1 cellular context compared by ENCODE assay signal in genomic region chr20:32203556-32204484, GRCh38.
TF ChIP-seq lines count a peak whose summit lies in the region.

No MANE protein-coding gene starts in this region.

TF ChIP-seq in K562, 482 proteins besides CTCF, POLR2A, EP300 and RAD21 (continued from another document):
- TF ChIP-seq, protein P1, sequence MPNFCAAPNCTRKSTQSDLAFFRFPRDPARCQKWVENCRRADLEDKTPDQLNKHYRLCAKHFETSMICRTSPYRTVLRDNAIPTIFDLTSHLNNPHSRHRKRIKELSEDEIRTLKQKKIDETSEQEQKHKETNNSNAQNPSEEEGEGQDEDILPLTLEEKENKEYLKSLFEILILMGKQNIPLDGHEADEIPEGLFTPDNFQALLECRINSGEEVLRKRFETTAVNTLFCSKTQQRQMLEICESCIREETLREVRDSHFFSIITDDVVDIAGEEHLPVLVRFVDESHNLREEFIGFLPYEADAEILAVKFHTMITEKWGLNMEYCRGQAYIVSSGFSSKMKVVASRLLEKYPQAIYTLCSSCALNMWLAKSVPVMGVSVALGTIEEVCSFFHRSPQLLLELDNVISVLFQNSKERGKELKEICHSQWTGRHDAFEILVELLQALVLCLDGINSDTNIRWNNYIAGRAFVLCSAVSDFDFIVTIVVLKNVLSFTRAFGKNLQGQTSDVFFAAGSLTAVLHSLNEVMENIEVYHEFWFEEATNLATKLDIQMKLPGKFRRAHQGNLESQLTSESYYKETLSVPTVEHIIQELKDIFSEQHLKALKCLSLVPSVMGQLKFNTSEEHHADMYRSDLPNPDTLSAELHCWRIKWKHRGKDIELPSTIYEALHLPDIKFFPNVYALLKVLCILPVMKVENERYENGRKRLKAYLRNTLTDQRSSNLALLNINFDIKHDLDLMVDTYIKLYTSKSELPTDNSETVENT (CRISPR knock-in tag; IDR thresholded peaks at IDR 0.05), result no peak
- no peak for TF ChIP-seq MTA1 (IDR thresholded peaks at IDR 0.05; ENCODE audit: borderline replicate concordance)
- no peak for TF ChIP-seq EWSR1 (IDR thresholded peaks at IDR 0.05; ENCODE audit: borderline replicate concordance, low read depth, partially characterized antibody)
- TF ChIP-seq U2AF1 (optimal IDR thresholded peaks at IDR 0.05; ENCODE audit: low read depth, low read length), result no peak
- TF ChIP-seq ZNF134 (CRISPR knock-in tag; conservative IDR thresholded peaks at IDR 0.05), result no peak
- no peak for TF ChIP-seq ZNF24 (IDR thresholded peaks at IDR 0.05)
- TF ChIP-seq GABPA (tag; conservative IDR thresholded peaks at IDR 0.05; ENCODE audit: low read depth), result no peak
- TF ChIP-seq ZBTB1 (CRISPR knock-in tag; IDR thresholded peaks at IDR 0.05; ENCODE audit: borderline replicate concordance, low read depth), result no peak
